ENCODE assay signal across 10 cellular contexts in genomic region chr13:36154567-36155231, GRCh38. TPM values are rescaled to one million over a fixed set of nuclear protein-coding genes. Genes with fewer than 3 reads are reported as not detected.
DNase-seq lines count a peak whose midpoint lies in the region; ATAC-seq and TF ChIP-seq lines count a peak whose summit lies in the region.
"Had no signal": no experiment of that assay in that cellular context is flagged by ENCODE, and none has a peak within 500 bp of the region (broad histone marks: within the 10 kb centered on the region; RNA-seq: fewer than 3 reads in every experiment).

No MANE protein-coding gene starts in this region.

- no peak overlapping the region for H2AK5ac ChIP-seq in neuronal stem cell (ENCODE audit: low read depth, low read length)

- H2BK12ac ChIP-seq in neuronal stem cell (ENCODE audit: low read length): no peak overlapping the region

- H3K27me3 ChIP-seq in right atrium auricular region: no peaks in the 10 kb centered on the region
- peaks cover 0 to 25% (median 0%) of the 10 kb centered on the region in 3 experiments for H3K27me3 ChIP-seq in neuronal stem cell (ENCODE audit: control insufficient read depth in 3 of 3, insufficient read depth in 3 of 3, low read depth in 1 of 3, low read length in 3 of 3)
- no peaks in the 10 kb centered on the region for H3K27me3 ChIP-seq in aorta (ENCODE audit: control insufficient read depth in 1 of 2, insufficient read depth in 2 of 2, low read length in 1 of 2)

- H3K9ac ChIP-seq in neuronal stem cell (ENCODE audit: low read depth, low read length, poor library complexity): no peak overlapping the region

- no peak overlapping the region for H3K4ac ChIP-seq in neuronal stem cell (ENCODE audit: low read length)

- WGBS in neuronal stem cell (ENCODE audit: extremely low coverage in 2 of 2, insufficient read length in 2 of 2, insufficient replicate concordance in 1 of 2), 2 donors: no CpG with 5 or more reads among the region's 34 CpGs
- WGBS in aorta, 2 donors: 7 to 9% methylated on average over 34 of the region's 34 CpGs

- H2BK5ac ChIP-seq in neuronal stem cell (ENCODE audit: low read length): no peak overlapping the region

- H3K27ac ChIP-seq in right atrium auricular region (peak overlapping the region in 1 of 2 donors; percentile 17), neuronal stem cell (replicated peaks; ENCODE audit: low read length) (no peak overlapping the region), aorta (ENCODE audit: low read depth in 1 of 2, low read length in 2 of 2) (no peak overlapping the region)
- H3K27ac ChIP-seq: neutrophil had no signal

- peaks cover 7% of the 10 kb centered on the region for H3K9me3 Mint-ChIP-seq in activated CD8-positive, alpha-beta T cell treated with anti-CD3 and anti-CD28 coated beads for 36 hours
- no peaks in the 10 kb centered on the region for H3K9me3 Mint-ChIP-seq in activated CD8-positive, alpha-beta T cell treated with anti-CD3 and anti-CD28 coated beads, Interleukin-2, amount 10 ng/mL, durations not matched to agents 7 days and 5 days (ENCODE audit: insufficient read depth)

- no peak overlapping the region for H3K14ac ChIP-seq in neuronal stem cell (ENCODE audit: low read length)

- intact Hi-C loops in activated CD8-positive, alpha-beta T cell treated with anti-CD3 and anti-CD28 coated beads for 36 hours (cut with micrococcal nuclease): no loop called here
- intact Hi-C loops in aorta (cut with DNase I): no loop called here

- POLR2A ChIA-PET in activated CD8-positive, alpha-beta T cell treated with anti-CD3 and anti-CD28 coated beads for 36 hours (lab: Charles Lee): no interaction called here
- POLR2A ChIA-PET in activated CD8-positive, alpha-beta T cell treated with anti-CD3 and anti-CD28 coated beads, Interleukin-2, amount 10 ng/mL, durations not matched to agents 7 days and 5 days (lab: Charles Lee): no interaction called here

- no peak overlapping the region for H2BK15ac ChIP-seq in neuronal stem cell (ENCODE audit: low read length)

- H3K4me3 ChIP-seq in right atrium auricular region (peak overlapping the region; percentile 35 to 36), neuronal stem cell (ENCODE audit: low read length in 2 of 2) (peak overlapping the region in 1 of 2 donors; percentile 21), aorta (ENCODE audit: low read length in 2 of 2) (no peak overlapping the region)

- no peak overlapping the region for H3K4me3 Mint-ChIP-seq in activated CD8-positive, alpha-beta T cell treated with anti-CD3 and anti-CD28 coated beads for 36 hours
- H3K4me3 Mint-ChIP-seq in activated CD8-positive, alpha-beta T cell treated with anti-CD3 and anti-CD28 coated beads, Interleukin-2, amount 10 ng/mL, durations not matched to agents 7 days and 5 days: no peak overlapping the region

- peaks cover 0 to 5% of the 10 kb centered on the region in 2 donors for H3K9me3 ChIP-seq in right atrium auricular region
- H3K9me3 ChIP-seq in neuronal stem cell (replicated peaks in 1 of 2; ENCODE audit: control insufficient read depth in 2 of 2, insufficient read depth in 1 of 2, low read depth in 1 of 2, low read length in 2 of 2): no peaks in the 10 kb centered on the region
- H3K9me3 ChIP-seq in aorta (ENCODE audit: control insufficient read depth, low read length): no peaks in the 10 kb centered on the region
- H3K9me3 ChIP-seq: neutrophil had no signal

- H3K4me1 Mint-ChIP-seq in activated CD8-positive, alpha-beta T cell treated with anti-CD3 and anti-CD28 coated beads for 36 hours (ENCODE audit: low read depth): no peaks in the 10 kb centered on the region
- H3K4me1 Mint-ChIP-seq in activated CD8-positive, alpha-beta T cell treated with anti-CD3 and anti-CD28 coated beads, Interleukin-2, amount 10 ng/mL, durations not matched to agents 7 days and 5 days (ENCODE audit: low read depth): no peaks in the 10 kb centered on the region

- peak overlapping the region; percentile 35 for H3K4me2 ChIP-seq in neuronal stem cell (ENCODE audit: insufficient read depth, low read length, poor library complexity, severe bottlenecking)

- H4K8ac ChIP-seq in neuronal stem cell (ENCODE audit: low read depth, low read length): no peak overlapping the region

- H3K23ac ChIP-seq in neuronal stem cell (ENCODE audit: low read depth, low read length, poor library complexity): no peak overlapping the region

- ATAC-seq in activated CD8-positive, alpha-beta T cell treated with anti-CD3 and anti-CD28 coated beads for 36 hours: no peak
- no peak for ATAC-seq in activated CD8-positive, alpha-beta T cell treated with anti-CD3 and anti-CD28 coated beads, Interleukin-2, amount 10 ng/mL, durations not matched to agents 7 days and 5 days
- ATAC-seq in aorta (ENCODE audit: low FRiP score): peak; percentile 48
- ATAC-seq in GM18870 (IDR thresholded peaks at IDR 0.05; ENCODE audit: unreplicated experiment): no peak
- no peak for ATAC-seq in HG03196 (IDR thresholded peaks at IDR 0.05; ENCODE audit: unreplicated experiment)
- no peak for ATAC-seq in stimulated activated naive CD8-positive, alpha-beta T cell treated with anti-CD3 and anti-CD28 coated beads, Interleukin-15, Interleukin-2, amounts not matched to agents 100 U/mL and 50 U/mL, for 24 hours

- peak; percentile 1 for DNase-seq in activated CD8-positive, alpha-beta T cell treated with anti-CD3 and anti-CD28 coated beads for 36 hours
- no peak for DNase-seq in activated CD8-positive, alpha-beta T cell treated with anti-CD3 and anti-CD28 coated beads, Interleukin-2, amount 10 ng/mL, durations not matched to agents 7 days and 5 days
- no peak for DNase-seq in right atrium auricular region (ENCODE audit: low spot score)
- DNase-seq in neuronal stem cell (ENCODE audit: low spot score): peak; percentile 37
- peak in 1 of 2 donors; percentile 77 for DNase-seq in aorta
- no peak for DNase-seq in stimulated activated naive CD8-positive, alpha-beta T cell treated with anti-CD3 and anti-CD28 coated beads, Interleukin-15, Interleukin-2, amounts not matched to agents 100 U/mL and 50 U/mL, for 24 hours
- DNase-seq: NCI-H1092 treated with DMSO at 0.1 percent for 48 hours had no signal

- no peak overlapping the region for H2BK120ac ChIP-seq in neuronal stem cell (ENCODE audit: low read depth, low read length)

- no peaks in the 10 kb centered on the region for H3K79me1 ChIP-seq in neuronal stem cell (ENCODE audit: low read depth, low read length)

- H3K36me3 ChIP-seq in right atrium auricular region (no peaks in the 10 kb centered on the region), neuronal stem cell (replicated peaks in 1 of 2; ENCODE audit: control insufficient read depth in 2 of 2, insufficient read depth in 2 of 2, low read length in 2 of 2) (no peaks in the 10 kb centered on the region), aorta (ENCODE audit: control insufficient read depth in 1 of 2, insufficient read depth in 2 of 2, low read length in 1 of 2) (no peaks in the 10 kb centered on the region)
- H3K36me3 ChIP-seq: neutrophil had no signal

- peaks cover 4% of the 10 kb centered on the region for H3K27me3 Mint-ChIP-seq in activated CD8-positive, alpha-beta T cell treated with anti-CD3 and anti-CD28 coated beads for 36 hours
- no peaks in the 10 kb centered on the region for H3K27me3 Mint-ChIP-seq in activated CD8-positive, alpha-beta T cell treated with anti-CD3 and anti-CD28 coated beads, Interleukin-2, amount 10 ng/mL, durations not matched to agents 7 days and 5 days (ENCODE audit: low read depth)

- H2AFZ ChIP-seq in neuronal stem cell (ENCODE audit: low read length): peak overlapping the region; percentile 75

- CTCF ChIA-PET in activated CD8-positive, alpha-beta T cell treated with anti-CD3 and anti-CD28 coated beads for 36 hours (lab: Charles Lee): no interaction called here
- CTCF ChIA-PET in activated CD8-positive, alpha-beta T cell treated with anti-CD3 and anti-CD28 coated beads, Interleukin-2, amount 10 ng/mL, durations not matched to agents 7 days and 5 days (lab: Charles Lee): no interaction called here

- H3K18ac ChIP-seq in neuronal stem cell (ENCODE audit: low read length): peak overlapping the region; percentile 12

- H3K36me3 Mint-ChIP-seq in activated CD8-positive, alpha-beta T cell treated with anti-CD3 and anti-CD28 coated beads for 36 hours (ENCODE audit: low read depth): no peaks in the 10 kb centered on the region
- H3K36me3 Mint-ChIP-seq in activated CD8-positive, alpha-beta T cell treated with anti-CD3 and anti-CD28 coated beads, Interleukin-2, amount 10 ng/mL, durations not matched to agents 7 days and 5 days (ENCODE audit: low read depth): no peaks in the 10 kb centered on the region

- peaks cover 0 to 10% of the 10 kb centered on the region in 2 donors for H3K4me1 ChIP-seq in right atrium auricular region
- H3K4me1 ChIP-seq in neuronal stem cell (ENCODE audit: control insufficient read depth in 2 of 2, insufficient read depth in 1 of 2, low read depth in 1 of 2, low read length in 2 of 2): peaks cover 4 to 5% of the 10 kb centered on the region in 2 donors
- no peaks in the 10 kb centered on the region for H3K4me1 ChIP-seq in aorta (ENCODE audit: control insufficient read depth in 1 of 2, insufficient read depth in 2 of 2, low read length in 2 of 2)

- TF ChIP-seq CTCF in activated CD8-positive, alpha-beta T cell treated with anti-CD3 and anti-CD28 coated beads for 36 hours (IDR thresholded peaks at IDR 0.05): no peak
- no peak for TF ChIP-seq CTCF in right atrium auricular region (IDR thresholded peaks at IDR 0.05)

- H4K91ac ChIP-seq in neuronal stem cell (ENCODE audit: low read depth, low read length, poor library complexity): no peak overlapping the region

- no peak overlapping the region for H3K27ac Mint-ChIP-seq in activated CD8-positive, alpha-beta T cell treated with anti-CD3 and anti-CD28 coated beads for 36 hours
- no peak overlapping the region for H3K27ac Mint-ChIP-seq in activated CD8-positive, alpha-beta T cell treated with anti-CD3 and anti-CD28 coated beads, Interleukin-2, amount 10 ng/mL, durations not matched to agents 7 days and 5 days

RNA-seq across cellular contexts. Expression of gene DCLK1, which starts 23.5 kb away (rescaled TPM):
- not detected for total RNA-seq in activated CD8-positive, alpha-beta T cell treated with anti-CD3 and anti-CD28 coated beads for 36 hours
- total RNA-seq in activated CD8-positive, alpha-beta T cell treated with anti-CD3 and anti-CD28 coated beads, Interleukin-2, amount 10 ng/mL, durations not matched to agents 7 days and 5 days: not detected
- 10 to 100 TPM in 1 of 2 donors, 1 to 10 TPM in 1; 4.7 to 10.1 TPM for total RNA-seq in right atrium auricular region
- polyA plus RNA-seq in neuronal stem cell (2013, experiment 1 of 2): 5.6 TPM
- polyA plus RNA-seq in neuronal stem cell (2013, experiment 2 of 2): 5.9 TPM
- total RNA-seq in aorta: 10 to 100 TPM; 24.7 to 47.4 TPM
- 1 to 10 TPM; 2.6 to 3.1 TPM for polyA plus RNA-seq in aorta

RNA-seq across cellular contexts. Expression of gene SOHLH2, which starts 59.7 kb away (rescaled TPM):
- not detected for total RNA-seq in activated CD8-positive, alpha-beta T cell treated with anti-CD3 and anti-CD28 coated beads for 36 hours
- not detected for total RNA-seq in activated CD8-positive, alpha-beta T cell treated with anti-CD3 and anti-CD28 coated beads, Interleukin-2, amount 10 ng/mL, durations not matched to agents 7 days and 5 days
- total RNA-seq in right atrium auricular region: under 1 TPM in 1 of 2 donors, not detected in 1; 0.20 TPM
- polyA plus RNA-seq in neuronal stem cell (2013, experiment 1 of 2): 8.9 TPM
- 8.5 TPM for polyA plus RNA-seq in neuronal stem cell (2013, experiment 2 of 2)
- not detected for total RNA-seq in aorta
- polyA plus RNA-seq in aorta: under 1 TPM in 1 of 2 donors, not detected in 1; 0.63 TPM

Comparison
In these comparisons a context has a peak if more than half of its experiments do, and no peak if none do; other contexts are left out.
1. DNase-seq: peak in activated CD8-positive, alpha-beta T cell treated with anti-CD3 and anti-CD28 coated beads for 36 hours (single experiment) and neuronal stem cell (single experiment); none in activated CD8-positive, alpha-beta T cell treated with anti-CD3 and anti-CD28 coated beads, Interleukin-2, amount 10 ng/mL, durations not matched to agents 7 days and 5 days (single experiment), right atrium auricular region (single experiment) and stimulated activated naive CD8-positive, alpha-beta T cell treated with anti-CD3 and anti-CD28 coated beads, Interleukin-15, Interleukin-2, amounts not matched to agents 100 U/mL and 50 U/mL, for 24 hours (single experiment).
2. H3K4me3 ChIP-seq: peak in right atrium auricular region (2 of 2); none in aorta (0 of 2).
3. RNA of gene DCLK1, which starts 23.5 kb away (total RNA-seq): 24.7 to 47.4 TPM in aorta and 4.7 to 10.1 TPM in right atrium auricular region; not detected in activated CD8-positive, alpha-beta T cell treated with anti-CD3 and anti-CD28 coated beads for 36 hours and not detected in activated CD8-positive, alpha-beta T cell treated with anti-CD3 and anti-CD28 coated beads, Interleukin-2, amount 10 ng/mL, durations not matched to agents 7 days and 5 days; every median in the first group is over 4 times any median in the second.